In genomic region chr20:35615667-35616464, GRCh38 we compare ENCODE assay signal across 8 cellular contexts. TPM values are rescaled to one million over a fixed set of nuclear protein-coding genes. Genes with fewer than 3 reads are reported as not detected.
DNase-seq lines count a peak whose midpoint lies in the region; ATAC-seq and TF ChIP-seq lines count a peak whose summit lies in the region.

Gene SPAG4 (plus strand): TSS chr20:35615829. CDS start chr20:35616004, 175 bp downstream.

- H3K4me2 ChIP-seq in OCI-LY7 (ENCODE audit: low read length) = peak within 1 kb of the TSS; percentile 88

- TF ChIP-seq POLR2A in erythroblast (IDR thresholded peaks at IDR 0.05; ENCODE audit: low read length) = peak; percentile 84

- peaks cover 11% of the 10 kb centered on the region for H3K27me3 ChIP-seq in HUES6 (ENCODE audit: control insufficient read depth, insufficient read depth, low read length)
- no peaks in the 10 kb centered on the region for H3K27me3 ChIP-seq in muscle layer of colon (ENCODE audit: control insufficient read depth in 1 of 2, insufficient read depth in 2 of 2, low read length in 2 of 2)

- TSS peak; percentile 66 for BruUV-seq in OCI-LY7 (replicated peaks; lab: Mats Ljungman, UMichigan)

- ATAC-seq in GM21390 (IDR thresholded peaks at IDR 0.05; ENCODE audit: unreplicated experiment) = peak; percentile 55

- H3K27ac ChIP-seq in HUES6 (ENCODE audit: low read depth, low read length) (peak within 1 kb of the TSS; percentile 65; the same call in 1 of the 2 replicates), OCI-LY7 (ENCODE audit: low read depth, low read length, poor library complexity, severe bottlenecking) (peak within 1 kb of the TSS; percentile 93), muscle layer of colon (ENCODE audit: low read depth, low read length) (peak within 1 kb of the TSS; percentile 91)

- H4K20me1 ChIP-seq in OCI-LY7 (ENCODE audit: insufficient read depth, low read length) = no peaks in the 10 kb centered on the region

- peak within 1 kb of the TSS; percentile 57 for H3K9ac ChIP-seq in HUES6 (ENCODE audit: low read length)
- H3K9ac ChIP-seq in muscle layer of colon (ENCODE audit: low read length) = peak within 1 kb of the TSS; percentile 33

- no peak for TF ChIP-seq CTCF in OCI-LY7 (conservative IDR thresholded peaks at IDR 0.05; ENCODE audit: low read length)

- no peaks in the 10 kb centered on the region for H3K36me3 ChIP-seq in HUES6 (ENCODE audit: control insufficient read depth, insufficient read depth, low read length)
- H3K36me3 ChIP-seq in OCI-LY7 (ENCODE audit: insufficient read depth, low read length) = peaks cover 10% of the 10 kb centered on the region; the same call in 1 of the 2 replicates
- peaks cover 1% of the 10 kb centered on the region for H3K36me3 ChIP-seq in muscle layer of colon (ENCODE audit: insufficient read depth, low read length)

- POLR2A ChIA-PET in OCI-LY7 (lab: Charles Lee) = interaction anchor here (0.6 to 2.8 kb wide), 11 partner anchors 11 to 338 kb away, joined by 3 to 18 read pairs (median 4); partner anchors contain the start of gene SCAND1

- peaks cover 17% of the 10 kb centered on the region for H3K4me1 ChIP-seq in HUES6 (ENCODE audit: control insufficient read depth, insufficient read depth, low read length)
- H3K4me1 ChIP-seq in OCI-LY7 (ENCODE audit: insufficient read depth, low read length, poor library complexity, severe bottlenecking) = peaks cover 72% of the 10 kb centered on the region
- peaks cover 19% of the 10 kb centered on the region for H3K4me1 ChIP-seq in muscle layer of colon (ENCODE audit: insufficient read depth, low read length)

- peaks cover 15% of the 10 kb centered on the region; the same call in 1 of the 2 replicates for H3K79me2 ChIP-seq in OCI-LY7 (ENCODE audit: insufficient read depth, low read depth, low read length)

- peak within 1 kb of the TSS; percentile 70 for H3K4me3 ChIP-seq in HUES6 (ENCODE audit: low read depth, low read length)
- peak within 1 kb of the TSS; percentile 73 for H3K4me3 ChIP-seq in OCI-LY7 (ENCODE audit: low read depth, low read length, poor library complexity, severe bottlenecking)
- H3K4me3 ChIP-seq in muscle layer of colon (ENCODE audit: low read depth in 1 of 2, low read length in 2 of 2) = peak within 1 kb of the TSS; percentile 61 to 72

- no peaks in the 10 kb centered on the region for H3K9me2 ChIP-seq in OCI-LY7 (ENCODE audit: insufficient read depth, low read length)

- H3K9me3 ChIP-seq in HUES6 (ENCODE audit: control insufficient read depth, insufficient read depth, low read depth, low read length) (no peaks in the 10 kb centered on the region), OCI-LY7 (ENCODE audit: low read length) (peaks cover 8% of the 10 kb centered on the region; the same call in 1 of the 2 replicates), muscle layer of colon (ENCODE audit: low read length) (no peaks in the 10 kb centered on the region)

- CTCF ChIA-PET in OCI-LY7 (lab: Charles Lee; ENCODE audit: unreplicated experiment) = interaction anchor here (0.6 to 1.1 kb wide), 3 partner anchors 54 to 155 kb away, joined by 3 to 6 read pairs (median 4); partner anchors contain the start of genes NFS1 and ROMO1

- intact Hi-C loops in OCI-LY7 (cut with micrococcal nuclease; ENCODE audit: unreplicated experiment) = loop anchor here (2.0 to 10.0 kb wide), 4 partner anchors 74 to 1931 kb away; partner anchors contain the start of genes E2F1, ERGIC3, NFS1 and ROMO1

- peak; percentile 100 for DNase-seq in COLO829 (ENCODE audit: low spot score)
- no peak for DNase-seq in OCI-LY7 (ENCODE audit: low spot score)
- DNase-seq in activated T-cell treated with anti-CD3 and anti-CD28 coated beads, Interleukin-2, amount 50 U/mL, for 1 hour = peak; percentile 100
- peak; percentile 97 to 99 for DNase-seq in erythroblast (lab: John Stamatoyannopoulos, UW)
- DNase-seq in stimulated activated CD8-positive, alpha-beta memory T cell treated with anti-CD3 and anti-CD28 coated beads, Interleukin-7, amount 100 ng/mL, for 1 hour (ENCODE audit: low read depth in 2 of 2) = peak; percentile 100

- peak within 1 kb of the TSS; percentile 35; the same call in 1 of the 2 replicates for H2AFZ ChIP-seq in OCI-LY7 (ENCODE audit: low read length)

RNA-seq across cellular contexts. Expression of gene SPAG4, which starts in this region (rescaled TPM):
- 12.1 and 24.7 TPM in 2 replicates for total RNA-seq in OCI-LY7 (2014; rRNA removed; shearing (Covaris generic))
- total RNA-seq in OCI-LY7 (2022) = 58.2 and 64.2 TPM in 2 replicates
